In the genomic region with DNA sequence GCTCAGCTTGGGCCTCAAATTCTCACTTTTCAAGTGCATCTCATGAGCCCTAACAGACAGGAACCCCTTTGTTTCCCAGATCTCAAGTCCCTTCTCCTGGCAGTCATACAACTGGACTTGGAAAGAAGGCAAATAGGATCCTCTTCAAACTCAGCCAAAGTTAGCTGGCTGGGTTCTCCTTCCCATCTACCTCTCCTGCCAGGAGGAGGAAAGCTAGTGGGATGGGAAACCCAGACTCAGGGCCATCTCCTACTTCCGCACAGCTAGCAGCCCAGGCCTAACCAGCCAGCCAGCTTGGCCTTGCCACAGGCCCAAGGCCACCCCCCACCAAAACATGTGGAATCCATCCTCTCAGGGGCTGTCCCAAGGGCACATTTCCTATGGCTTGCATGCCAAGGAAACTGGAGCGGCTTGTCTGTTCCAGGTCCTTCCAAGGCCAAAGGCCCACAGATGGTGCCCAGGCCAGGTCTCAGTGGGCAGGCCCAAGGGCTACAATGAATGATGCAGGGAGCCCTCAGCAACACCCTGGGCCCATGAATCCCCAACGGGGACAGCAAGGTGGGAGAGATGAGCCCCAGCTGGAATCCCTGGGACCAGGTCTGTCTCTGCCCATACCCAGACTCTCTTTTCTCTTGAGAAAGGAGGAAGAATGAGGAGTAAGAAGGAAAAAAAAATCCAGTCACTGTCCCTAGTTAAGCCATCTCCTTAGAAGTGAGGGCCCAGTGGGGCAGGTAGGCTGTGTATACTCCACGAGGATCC, we compare ENCODE assay signal across 9 cellular contexts. TPM values are rescaled to one million over a fixed set of nuclear protein-coding genes. Genes with fewer than 3 reads are reported as not detected.
DNase-seq lines count a peak whose midpoint lies in the region; ATAC-seq and TF ChIP-seq lines count a peak whose summit lies in the region.
"Had no signal": no experiment of that assay in that cellular context is flagged by ENCODE, and none has a peak within 500 bp of the region (broad histone marks: within the 10 kb centered on the region; RNA-seq: fewer than 3 reads in every experiment).

No MANE protein-coding gene starts in this region.

- H4K20me1 ChIP-seq in GM23248 (ENCODE audit: insufficient read depth), result no peaks in the 10 kb centered on the region

- peaks cover 38% of the 10 kb centered on the region for H3K4me1 ChIP-seq in GM23248 (ENCODE audit: insufficient read depth)

- DNase-seq in GM23248 (peak; percentile 34), activated B cell treated with CpG ODN at 0.5 μM for 24 hours (no peak), glutamatergic neuron (no peak), skeletal muscle cell (ENCODE audit: low read depth) (no peak), NOMO-1 (lab: John Stamatoyannopoulos, UW; ENCODE audit: unreplicated experiment in 2 of 2) (no peak), SW480 (ENCODE audit: low spot score) (no peak), GM20000 (ENCODE audit: low spot score) (no peak), NCI-H2107 (lab: John Stamatoyannopoulos, UW) (no peak)

- H3K9ac ChIP-seq in GM23248, result peak overlapping the region; percentile 89

- H3K4me3 ChIP-seq in GM23248 (peak overlapping the region; percentile 80), skeletal muscle cell (ENCODE audit: low read depth, low read length) (peak overlapping the region; percentile 86)

- H3K9me3 Mint-ChIP-seq in activated B cell treated with CpG ODN at 0.5 μM for 24 hours (no peaks in the 10 kb centered on the region), glutamatergic neuron (ENCODE audit: unreplicated experiment) (peaks cover 18% of the 10 kb centered on the region)

- H3K9me2 ChIP-seq in GM23248 (ENCODE audit: insufficient read depth), result no peaks in the 10 kb centered on the region

- peak overlapping the region; percentile 79 for H3K4me2 ChIP-seq in GM23248 (ENCODE audit: unreplicated experiment)

- H3K27ac ChIP-seq in GM23248, result peak overlapping the region; percentile 69

- H2AFZ ChIP-seq in GM23248, result peak overlapping the region; percentile 73; the same call in 1 of the 2 replicates

- TF ChIP-seq CTCF in activated B cell treated with CpG ODN at 0.5 μM for 24 hours (IDR thresholded peaks at IDR 0.05) (no peak), glutamatergic neuron (IDR thresholded peaks at IDR 0.05; ENCODE audit: partially characterized antibody, unreplicated experiment) (no peak), GM20000 (IDR thresholded peaks at IDR 0.05; ENCODE audit: extremely low read depth, missing control alignments) (no peak)

- POLR2A ChIA-PET in activated B cell treated with CpG ODN at 0.5 μM for 24 hours (lab: Charles Lee), result interaction anchor here (0.7 to 8.3 kb wide), 9 partner anchors 8 to 143 kb away, joined by 3 to 112 read pairs (median 5); partner anchors contain the start of genes CCDC47, DDX42, FTSJ3 and PSMC5

- H3K36me3 Mint-ChIP-seq in activated B cell treated with CpG ODN at 0.5 μM for 24 hours (ENCODE audit: low read depth) (peaks cover 17% of the 10 kb centered on the region), glutamatergic neuron (ENCODE audit: unreplicated experiment) (no peaks in the 10 kb centered on the region)

- no peaks in the 10 kb centered on the region for H3K27me3 ChIP-seq in GM23248 (replicated peaks; ENCODE audit: insufficient read depth)

- in situ Hi-C loops in GM23248 (cut with MboI), result no loop called here

- H3K4me3 Mint-ChIP-seq in activated B cell treated with CpG ODN at 0.5 μM for 24 hours (peak overlapping the region; percentile 94), glutamatergic neuron (ENCODE audit: unreplicated experiment) (peak overlapping the region; percentile 95)

- H3K4me1 Mint-ChIP-seq in activated B cell treated with CpG ODN at 0.5 μM for 24 hours (peaks cover 51% of the 10 kb centered on the region), glutamatergic neuron (ENCODE audit: low read depth, unreplicated experiment) (peaks cover 12% of the 10 kb centered on the region)

- no peaks in the 10 kb centered on the region for H3K36me3 ChIP-seq in GM23248 (ENCODE audit: low read depth)

- peaks cover 32% of the 10 kb centered on the region for H3F3A ChIP-seq in GM23248 (ENCODE audit: insufficient read depth)

- no peaks in the 10 kb centered on the region for H3K9me3 ChIP-seq in GM23248 (ENCODE audit: low read depth)

- H3K27me3 Mint-ChIP-seq in activated B cell treated with CpG ODN at 0.5 μM for 24 hours, result no peaks in the 10 kb centered on the region
- H3K27me3 Mint-ChIP-seq in glutamatergic neuron (ENCODE audit: unreplicated experiment), result peaks cover 17% of the 10 kb centered on the region

- H3K27ac Mint-ChIP-seq in activated B cell treated with CpG ODN at 0.5 μM for 24 hours (peak overlapping the region; percentile 87), glutamatergic neuron (ENCODE audit: unreplicated experiment) (peak overlapping the region; percentile 92)

- ATAC-seq in activated B cell treated with CpG ODN at 0.5 μM for 24 hours (ENCODE audit: low read depth), result no peak

- intact Hi-C loops in activated B cell treated with CpG ODN at 0.5 μM for 24 hours (cut with micrococcal nuclease), result loop anchor here (5.0 to 10.0 kb wide), 2 partner anchors 422 to 554 kb away; partner anchors contain the start of genes PECAM1 and TEX2

- CTCF ChIA-PET in activated B cell treated with CpG ODN at 0.5 μM for 24 hours (lab: Charles Lee), result interaction anchor here (1.4 kb wide), 1 partner anchor 12 kb away, joined by 3 read pairs; no protein-coding TSS in a partner anchor

- 9 to 13% methylated on average over 4 of the region's 4 CpGs for WGBS in GM23248 (ENCODE audit: low coverage in 1 of 2, low lambda C conversion rate in 2 of 2, missing lambda C conversion rate in 2 of 2), 2 experiments

- H3K79me2 ChIP-seq in GM23248 (ENCODE audit: insufficient read depth), result peaks cover 65% of the 10 kb centered on the region

RNA-seq across cellular contexts. Expression of gene SMARCD2, which starts 1.7 kb away (rescaled TPM):
- 85.1 and 88.5 TPM in 2 replicates for total RNA-seq in GM23248 (2014; rRNA removed; shearing (Covaris generic))
- 28.9 and 29.3 TPM in 2 replicates for polyA plus RNA-seq in GM23248 (2016; fragmentation: Nextera tagmentation; extraction: Ambion mirVana)
- total RNA-seq in activated B cell treated with CpG ODN at 0.5 μM for 24 hours (114 and 117 TPM in 2 replicates), glutamatergic neuron (ENCODE audit: unreplicated experiment) (84.5 TPM)

RNA-seq across cellular contexts. Expression of gene FTSJ3, which starts 13.3 kb away (rescaled TPM):
- total RNA-seq in GM23248 (2014; rRNA removed; shearing (Covaris generic)), result 38.1 and 47.3 TPM in 2 replicates
- polyA plus RNA-seq in GM23248 (2016; fragmentation: Nextera tagmentation; extraction: Ambion mirVana), result 27.6 and 29.2 TPM in 2 replicates
- total RNA-seq in activated B cell treated with CpG ODN at 0.5 μM for 24 hours (82.0 and 85.1 TPM in 2 replicates), glutamatergic neuron (ENCODE audit: unreplicated experiment) (42.0 TPM)

RNA-seq across cellular contexts. Expression of gene PSMC5, which starts 13.5 kb away (rescaled TPM):
- 36.2 and 60.5 TPM in 2 replicates for total RNA-seq in GM23248 (2014; rRNA removed; shearing (Covaris generic))
- polyA plus RNA-seq in GM23248 (2016; fragmentation: Nextera tagmentation; extraction: Ambion mirVana), result 178 and 180 TPM in 2 replicates
- total RNA-seq in activated B cell treated with CpG ODN at 0.5 μM for 24 hours (157 TPM in 2 replicates), glutamatergic neuron (ENCODE audit: unreplicated experiment) (133 TPM)

RNA-seq across cellular contexts. Expression of gene CSH2, which starts 32.7 kb away (rescaled TPM):
- total RNA-seq in GM23248 (2014; rRNA removed; shearing (Covaris generic)), result not detected in 2 replicates
- not detected in 2 replicates for polyA plus RNA-seq in GM23248 (2016; fragmentation: Nextera tagmentation; extraction: Ambion mirVana)
- total RNA-seq in activated B cell treated with CpG ODN at 0.5 μM for 24 hours (not detected in 2 replicates), glutamatergic neuron (ENCODE audit: unreplicated experiment) (0.56 TPM)
- total RNA-seq: LHCN-M2 had no signal

RNA-seq across cellular contexts. Expression of gene GH2, which starts 41.0 kb away (rescaled TPM):
- not detected in 2 replicates for total RNA-seq in GM23248 (2014; rRNA removed; shearing (Covaris generic))
- polyA plus RNA-seq in GM23248 (2016; fragmentation: Nextera tagmentation; extraction: Ambion mirVana), result not detected in 2 replicates
- total RNA-seq in activated B cell treated with CpG ODN at 0.5 μM for 24 hours (not detected in 2 replicates), glutamatergic neuron (ENCODE audit: unreplicated experiment) (not detected)
- total RNA-seq: LHCN-M2 had no signal
